Comparison of ENCODE assay signal across 13 cellular contexts in genomic region chr2:174965992-174966789, GRCh38. TPM values are rescaled to one million over a fixed set of nuclear protein-coding genes. Genes with fewer than 3 reads are reported as not detected.
DNase-seq lines count a peak whose midpoint lies in the region; ATAC-seq, FAIRE-seq and TF ChIP-seq lines count a peak whose summit lies in the region.
"Had no signal": no experiment of that assay in that cellular context is flagged by ENCODE, and none has a peak within 500 bp of the region (broad histone marks: within the 10 kb centered on the region; RNA-seq: fewer than 3 reads in every experiment).

No MANE protein-coding gene starts in this region.

- TF ChIP-seq EP300 in K562 (IDR thresholded peaks at IDR 0.05; ENCODE audit: low read length), result no peak

- intact Hi-C loops in K562 (cut with micrococcal nuclease) (no loop called here), left lung (cut with DNase I) (no loop called here)

- TF ChIP-seq POLR2A in K562 (conservative IDR thresholded peaks at IDR 0.05), result no peak

- H3K9me3 Mint-ChIP-seq in HFFc6, result no peaks in the 10 kb centered on the region
- H3K9me3 Mint-ChIP-seq: activated T-cell treated with anti-CD3 and anti-CD28 coated beads, Interleukin-2, amount 50 U/mL, for 24 hours; naive thymus-derived CD8-positive, alpha-beta T cell; T-cell had no signal

- H3K36me3 ChIP-seq in K562 (ENCODE audit: control insufficient read depth, insufficient read depth, low read length) (no peaks in the 10 kb centered on the region), left lung (no peaks in the 10 kb centered on the region)

- H3K27ac ChIP-seq in K562 (ENCODE audit: extremely low read depth, low read depth, low read length) (no peak overlapping the region), left lung (peak overlapping the region; percentile 5 to 42)

- peak overlapping the region; percentile 78 for H3K4me3 Mint-ChIP-seq in HFFc6
- H3K4me3 Mint-ChIP-seq: activated T-cell treated with anti-CD3 and anti-CD28 coated beads, Interleukin-2, amount 50 U/mL, for 24 hours; naive thymus-derived CD8-positive, alpha-beta T cell; T-cell had no signal

- H3K27me3 ChIP-seq in K562 (ENCODE audit: control insufficient read depth in 2 of 2, insufficient read depth in 2 of 2, low read length in 2 of 2) (peaks cover 12 to 26% of the 10 kb centered on the region in 2 experiments; a peak in 3 of 5 replicates), left lung (no peaks in the 10 kb centered on the region)

- H3K36me3 Mint-ChIP-seq in HFFc6 (ENCODE audit: low read depth), result peaks cover 10% of the 10 kb centered on the region; the same call in 1 of the 2 replicates
- H3K36me3 Mint-ChIP-seq: naive thymus-derived CD8-positive, alpha-beta T cell; T-cell had no signal

- H3K79me2 ChIP-seq in K562 (ENCODE audit: control insufficient read depth, insufficient read depth, low read length), result no peaks in the 10 kb centered on the region

- H3K4me1 ChIP-seq in K562 (replicated peaks in 1 of 2; ENCODE audit: control insufficient read depth in 2 of 2, insufficient read depth in 2 of 2, low read length in 2 of 2) (no peaks in the 10 kb centered on the region), left lung (no peaks in the 10 kb centered on the region)
- H3K4me1 ChIP-seq: Caco-2 had no signal

- H3K27me3 Mint-ChIP-seq in HFFc6 (ENCODE audit: insufficient read depth), result no peaks in the 10 kb centered on the region

- in situ Hi-C loops in K562 (cut with MboI), result no loop called here

- no peak for TF ChIP-seq RAD21 in K562 (CRISPR knock-in tag; conservative IDR thresholded peaks at IDR 0.05 in 1 of 2, IDR thresholded peaks at IDR 0.05 in 1 of 2)

- no peak overlapping the region for H3K9ac ChIP-seq in K562 (ENCODE audit: insufficient read depth in 1 of 2, low read depth in 2 of 2, low read length in 2 of 2)

- FAIRE-seq in K562 (lab: Jason Lieb, UNC), result peak; percentile 65
- FAIRE-seq in GM19239 (lab: Jason Lieb, UNC), result no peak

- no peak overlapping the region for H3K4me2 ChIP-seq in K562 (ENCODE audit: insufficient read depth, low read length)

- no peaks in the 10 kb centered on the region for H3K9me1 ChIP-seq in K562 (ENCODE audit: control insufficient read depth, insufficient read depth, low read length)

- BruUV-seq in K562 (replicated peaks; lab: Mats Ljungman, UMichigan), result no TSS peak

- POLR2A ChIA-PET in K562 (lab: Yijun Ruan, JAX), result interaction anchor here (0.7 kb wide), 1 partner anchor 65 kb away, joined by 4 read pairs; no protein-coding TSS in a partner anchor

- H3K4me1 Mint-ChIP-seq in HFFc6 (ENCODE audit: low read depth), result peaks cover 65% of the 10 kb centered on the region

- peak overlapping the region; percentile 94 for H3K27ac Mint-ChIP-seq in HFFc6
- H3K27ac Mint-ChIP-seq: activated T-cell treated with anti-CD3 and anti-CD28 coated beads, Interleukin-2, amount 50 U/mL, for 24 hours; naive thymus-derived CD8-positive, alpha-beta T cell; T-cell had no signal

- 0% methylated on average over 6 of the region's 6 CpGs for WGBS in K562 (ENCODE audit: insufficient coverage, low coverage, missing lambda C conversion rate)

- H3K4me3 ChIP-seq in K562, result no peak overlapping the region
- no peak overlapping the region for H3K4me3 ChIP-seq in left lung

- no peak for ATAC-seq in K562
- ATAC-seq in left lung, result no peak
- ATAC-seq in HG02973 (IDR thresholded peaks at IDR 0.05; ENCODE audit: unreplicated experiment), result no peak
- ATAC-seq: naive thymus-derived CD8-positive, alpha-beta T cell; T-cell had no signal

- TF ChIP-seq CTCF in HFFc6 (IDR thresholded peaks at IDR 0.05) (no peak), K562 (IDR thresholded peaks at IDR 0.05 in 2 of 3, conservative IDR thresholded peaks at IDR 0.05 in 1 of 3; ENCODE audit: insufficient read depth in 2 of 3, low read depth in 1 of 3, low read length in 3 of 3) (no peak), left lung (IDR thresholded peaks at IDR 0.05) (no peak)

- no peaks in the 10 kb centered on the region for H3K9me3 ChIP-seq in K562 (replicated peaks; ENCODE audit: control insufficient read depth, insufficient read depth, low read depth, low read length)
- H3K9me3 ChIP-seq in left lung, result no peaks in the 10 kb centered on the region
- H3K9me3 ChIP-seq: Caco-2 had no signal

- no peak overlapping the region for H2AFZ ChIP-seq in K562 (ENCODE audit: low read depth, low read length)

- CTCF ChIA-PET in K562 (lab: Yijun Ruan, JAX; ENCODE audit: low intra/inter-chr PET ratio), result no interaction called here

- H4K20me1 ChIP-seq in K562 (replicated peaks; ENCODE audit: control insufficient read depth, insufficient read depth, low read length), result no peaks in the 10 kb centered on the region

- peak; percentile 34 for DNase-seq in A172 (ENCODE audit: low spot score)
- no peak for DNase-seq in HFFc6
- DNase-seq in K562 (ENCODE audit: extremely low read depth in 1 of 4, low spot score in 3 of 4), result no peak
- no peak for DNase-seq in left lung
- DNase-seq in activated effector memory CD4-positive, alpha-beta T cell treated with anti-CD3 and anti-CD28 coated beads, Interleukin-2, amount 50 U/mL, for 16 hours, result no peak
- no peak for DNase-seq in stimulated activated naive CD4-positive, alpha-beta T cell (lab: John Stamatoyannopoulos, UW)
- DNase-seq in GM19239 (ENCODE audit: insufficient read length, low spot score), result no peak
- DNase-seq: activated T-cell treated with anti-CD3 and anti-CD28 coated beads, Interleukin-2, amount 50 U/mL, for 24 hours; Caco-2; naive thymus-derived CD8-positive, alpha-beta T cell; NCI-H1105 treated with DMSO at 0.1 percent for 48 hours; T-cell had no signal

TF ChIP-seq in K562, 482 proteins besides CTCF, POLR2A, EP300 and RAD21 (continues in another document):
- TF ChIP-seq ZNF316 (IDR thresholded peaks at IDR 0.05) (0 out of 2 replicates have a peak, but pooled peaks have one; percentile 28), ZNF431 (CRISPR knock-in tag; IDR thresholded peaks at IDR 0.05) (no peak), KLF13 (tag; IDR thresholded peaks at IDR 0.05; ENCODE audit: borderline replicate concordance, low read depth) (no peak), POLR2AphosphoS5 (IDR thresholded peaks at IDR 0.05; ENCODE audit: control insufficient read depth, insufficient read depth, low read depth, low read length) (no peak), RBM17 (IDR thresholded peaks at IDR 0.05; ENCODE audit: borderline replicate concordance, low read depth, low read length) (no peak), FIP1L1 (IDR thresholded peaks at IDR 0.05; ENCODE audit: low read depth, low read length, poor library complexity, severe bottlenecking) (no peak), ZNF197 (CRISPR knock-in tag; IDR thresholded peaks at IDR 0.05; ENCODE audit: low read depth) (no peak), MAFG (tag; conservative IDR thresholded peaks at IDR 0.05) (peak; percentile 30; the same call in 1 of the 2 replicates), KDM2B (CRISPR knock-in tag; IDR thresholded peaks at IDR 0.05) (no peak), TAF7 (tag; IDR thresholded peaks at IDR 0.05) (no peak), TCF3 (CRISPR knock-in tag; IDR thresholded peaks at IDR 0.05) (no peak), MCM3 (IDR thresholded peaks at IDR 0.05) (no peak)

RNA-seq across cellular contexts. Expression of gene CHN1, which starts 39.0 kb away (rescaled TPM):
- total RNA-seq in A172 (2014; rRNA removed; shearing (Covaris generic)), result 41.3 and 42.5 TPM in 2 replicates
- total RNA-seq in HFFc6 (2021; fragmentation: NEBNext Ultra II Directional; extraction: Animal tissue kit (Norgen Biotek cat#: 25700)), result 100 to 1,000 TPM in 1 of 6 experiments, 10 to 100 TPM in 5; 85.5 to 104 (median 97.2) TPM
- total RNA-seq in K562 (2011; cell fraction: chromatin; rRNA removed; ENCODE audit: low replicate concordance), result 0.40 and 0.60 TPM in 2 replicates
- total RNA-seq in K562 (2011; cell fraction: nucleolus; rRNA removed), result not detected in 2 replicates
- total RNA-seq in K562 (2011; cell fraction: nucleoplasm; rRNA removed), result 0.99 TPM in 1 of 2 replicates, not detected in the other
- 0.32 and 0.37 TPM in 2 replicates for total RNA-seq in K562 (2014; rRNA removed)
- 0.67 and 0.87 TPM in 2 replicates for total RNA-seq in K562 (2014; rRNA removed; fragmentation: Illumina TruSeq; extraction: Trizol)
- 1.6 and 2.0 TPM in 2 replicates for total RNA-seq in K562 (2015; rRNA removed; fragmentation: Illumina TruSeq; extraction: Trizol)
- total RNA-seq in K562 (2021), result 0.94 and 1.4 TPM in 2 replicates
- 0.64 and 1.2 TPM in 2 replicates for polyA plus RNA-seq in K562 (2011; rRNA removed)
- polyA plus RNA-seq in K562 (2011; cell fraction: cytosol; rRNA removed), result 0.57 and 0.71 TPM in 2 replicates
- polyA plus RNA-seq in K562 (2011; cell fraction: nucleus; rRNA removed), result 0.67 and 1.2 TPM in 2 replicates
- polyA plus RNA-seq in K562 (2012), result 0.80 and 1.2 TPM in 2 replicates
- 0.54 and 1.5 TPM in 2 replicates for polyA plus RNA-seq in K562 (2014; fragmentation: Illumina TruSeq; extraction: Trizol)
- polyA plus RNA-seq in K562 (2014; fragmentation: Nextera tagmentation; extraction: Ambion mirVana), result under 1 TPM; 0.39 to 0.70 TPM
- polyA plus RNA-seq in K562 (2014; rRNA removed), result 0.17 and 1.8 TPM in 2 replicates
- 1.5 and 2.5 TPM in 2 replicates for polyA minus RNA-seq in K562 (2011; rRNA and poly(A)+ RNA removed)
- 1.6 TPM in 1 of 2 replicates, not detected in the other for polyA minus RNA-seq in K562 (2011; cell fraction: cytosol; rRNA and poly(A)+ RNA removed)
- 0.89 and 1.3 TPM in 2 replicates for polyA minus RNA-seq in K562 (2011; cell fraction: nucleus; rRNA and poly(A)+ RNA removed)
- total RNA-seq in left lung, result 10 to 100 TPM; 27.4 to 38.9 TPM

Comparison
In these comparisons a context has a peak if more than half of its experiments do, and no peak if none do; other contexts are left out.
1. RNA of gene CHN1, which starts 39.0 kb away (total RNA-seq): 85.5 to 104 TPM in HFFc6, 41.3 to 42.5 TPM in A172 and 27.4 to 38.9 TPM in left lung; 0.32 to 2.0 TPM in K562; every median in the first group is over 4 times any median in the second.